In the genomic region with DNA sequence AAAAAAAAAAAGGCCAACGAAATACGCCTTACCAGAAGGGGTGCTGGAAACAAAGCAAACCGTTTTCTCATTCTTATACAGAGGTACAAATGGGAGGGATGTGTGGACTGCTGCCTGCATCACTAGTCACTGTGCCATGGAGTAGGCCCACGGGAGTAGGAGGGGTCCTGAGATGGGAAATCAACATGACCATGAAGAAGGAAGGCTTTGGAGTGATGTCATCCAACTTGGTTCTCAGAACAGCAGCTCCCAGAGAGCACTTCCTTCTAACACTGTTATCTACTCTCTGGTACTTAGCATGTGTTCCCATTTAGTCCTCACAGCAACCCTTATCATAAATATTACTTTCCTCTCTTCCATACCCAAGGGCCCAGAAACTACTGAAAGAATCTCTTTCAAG, we compare ENCODE assay signal across 31 cellular contexts.
"Had no signal": no experiment of that assay in that cellular context is flagged by ENCODE, and none has a peak within 500 bp of the region (broad histone marks: within the 10 kb centered on the region; RNA-seq: fewer than 3 reads in every experiment).

No MANE protein-coding gene starts in this region.

- H3K9me3 ChIP-seq: adrenal gland, body of pancreas, esophagus squamous epithelium, gastroesophageal sphincter, heart right ventricle had no signal

- H3K27ac ChIP-seq: adrenal gland, body of pancreas, esophagus squamous epithelium, gastroesophageal sphincter, heart right ventricle, WERI-Rb-1 had no signal

- H3K4me1 ChIP-seq: body of pancreas, esophagus squamous epithelium, gastroesophageal sphincter had no signal

- H3K36me3 ChIP-seq: adrenal gland, WERI-Rb-1 had no signal

- H3K27me3 ChIP-seq: adrenal gland, body of pancreas, esophagus squamous epithelium, gastroesophageal sphincter, heart right ventricle had no signal

- ATAC-seq: activated CD4-positive, alpha-beta T cell treated with anti-CD3 and anti-CD28 coated beads for 36 hours; activated CD4-positive, CD25-positive, alpha-beta regulatory T cell treated with anti-CD3 and anti-CD28 coated beads, Interleukin-2, amount 50 U/mL, for 24 hours; activated CD8-positive, alpha-beta memory T cell treated with anti-CD3 and anti-CD28 coated beads, Interleukin-2, amount 10 ng/mL, durations not matched to agents 7 days and 5 days; activated CD8-positive, alpha-beta T cell treated with anti-CD3 and anti-CD28 coated beads, Interleukin-2, amount 10 ng/mL, durations not matched to agents 7 days and 5 days; activated naive CD8-positive, alpha-beta T cell treated with anti-CD3 and anti-CD28 coated beads, Interleukin-2, amount 50 U/mL, for 24 hours; body of pancreas; effector memory CD8-positive, alpha-beta T cell; gastroesophageal sphincter; heart right ventricle; T-helper 17 cell had no signal

- H3K4me3 ChIP-seq: adrenal gland, body of pancreas, esophagus squamous epithelium, gastroesophageal sphincter, heart right ventricle had no signal

- DNase-seq: activated B cell treated with CpG ODN at 0.5 μM for 24 hours; activated CD4-positive, alpha-beta memory T cell treated with anti-CD3 and anti-CD28 coated beads for 36 hours; activated CD4-positive, alpha-beta T cell treated with anti-CD3 and anti-CD28 coated beads for 36 hours; activated CD4-positive, alpha-beta T cell treated with anti-CD3 and anti-CD28 coated beads, Interleukin-2, amount 10 ng/mL, durations not matched to agents 24 days and 14 days; activated CD8-positive, alpha-beta memory T cell treated with anti-CD3 and anti-CD28 coated beads, Interleukin-2, amount 10 ng/mL, durations not matched to agents 7 days and 5 days; activated CD8-positive, alpha-beta memory T cell treated with anti-CD3 and anti-CD28 coated beads, Interleukin-2, amount 50 U/mL, for 4 hours; activated CD8-positive, alpha-beta T cell treated with anti-CD3 and anti-CD28 coated beads, Interleukin-2, amount 10 ng/mL, durations not matched to agents 7 days and 5 days; activated effector memory CD4-positive, alpha-beta T cell treated with anti-CD3 and anti-CD28 coated beads, Interleukin-2, amount 50 U/mL, for 16 hours; activated naive CD4-positive, alpha-beta T cell treated with anti-CD3 and anti-CD28 coated beads for 36 hours; activated naive CD8-positive, alpha-beta T cell treated with anti-CD3 and anti-CD28 coated beads for 36 hours; activated naive CD8-positive, alpha-beta T cell treated with anti-CD3 and anti-CD28 coated beads, Interleukin-2, amount 50 U/mL, for 24 hours; activated T-cell treated with anti-CD3 and anti-CD28 coated beads, Interleukin-2, amount 50 U/mL, for 1 hour; activated T-cell treated with anti-CD3 and anti-CD28 coated beads, Interleukin-2, amount 50 U/mL, for 48 hours; adrenal gland; amygdala; aorta; body of pancreas; caudate nucleus; cortex of kidney; dermis blood vessel endothelial cell; effector CD4-positive, alpha-beta T cell; effector memory CD8-positive, alpha-beta T cell; esophagus squamous epithelium; foreskin melanocyte; heart right ventricle; T-helper 1 cell; T-helper 17 cell; T1000; WERI-Rb-1 had no signal
